ENCODE assay signal across 17 cellular contexts in genomic region chr22:44260216-44261035, GRCh38. TPM values are rescaled to one million over a fixed set of nuclear protein-coding genes. Genes with fewer than 3 reads are reported as not detected.
DNase-seq lines count a peak whose midpoint lies in the region; ATAC-seq and TF ChIP-seq lines count a peak whose summit lies in the region.
"Had no signal": no experiment of that assay in that cellular context is flagged by ENCODE, and none has a peak within 500 bp of the region (broad histone marks: within the 10 kb centered on the region; RNA-seq: fewer than 3 reads in every experiment).

No MANE protein-coding gene starts in this region.

- DNase-seq in activated T-cell treated with anti-CD3 and anti-CD28 coated beads, Interleukin-2, amount 50 U/mL, for 1 hour = peak; percentile 8
- DNase-seq in activated T-cell treated with anti-CD3 and anti-CD28 coated beads, Interleukin-2, amount 50 U/mL, for 4 hours = no peak
- peak; percentile 0 for DNase-seq in WERI-Rb-1
- peak; percentile 34 for DNase-seq in islet precursor cell
- DNase-seq in sigmoid colon = peak; percentile 52
- no peak for DNase-seq in HUDEP-2 (lab: John Stamatoyannopoulos, UW; ENCODE audit: unreplicated experiment in 76 of 76)
- DNase-seq in Kasumi-1 (lab: John Stamatoyannopoulos, UW) = no peak
- DNase-seq: C1 segment of cervical spinal cord, DMS153, EL, GOT3, KBM-7, NCI-H1092 treated with DMSO at 0.1 percent for 48 hours, NCI-H1694, NCI-H446 had no signal

- 76 to 83% methylated on average over 16 of the region's 16 CpGs for WGBS in sigmoid colon, 2 donors

- peaks cover 7% of the 10 kb centered on the region for H3K27me3 Mint-ChIP-seq in activated T-cell treated with anti-CD3 and anti-CD28 coated beads, Interleukin-2, amount 50 U/mL, for 4 hours (ENCODE audit: low read depth)

- peaks cover 0 to 7% (median 0%) of the 10 kb centered on the region in 4 donors for H3K4me1 ChIP-seq in sigmoid colon

- H3K4me3 Mint-ChIP-seq in activated T-cell treated with anti-CD3 and anti-CD28 coated beads, Interleukin-2, amount 50 U/mL, for 4 hours = no peak overlapping the region

- intact Hi-C loops in sigmoid colon (cut with DNase I) = no loop called here

- no peak for TF ChIP-seq EP300 in sigmoid colon (IDR thresholded peaks at IDR 0.05)

- H3K9me3 ChIP-seq in WERI-Rb-1 (ENCODE audit: severe bottlenecking) (no peaks in the 10 kb centered on the region), sigmoid colon (no peaks in the 10 kb centered on the region)

- H3K9me3 Mint-ChIP-seq in activated T-cell treated with anti-CD3 and anti-CD28 coated beads, Interleukin-2, amount 50 U/mL, for 4 hours = no peaks in the 10 kb centered on the region

- no peaks in the 10 kb centered on the region for H3K4me1 Mint-ChIP-seq in activated T-cell treated with anti-CD3 and anti-CD28 coated beads, Interleukin-2, amount 50 U/mL, for 4 hours (ENCODE audit: low read depth)

- H3K4me3 ChIP-seq in WERI-Rb-1 (ENCODE audit: low read depth, low read length) (no peak overlapping the region), sigmoid colon (no peak overlapping the region)

- H3K27me3 ChIP-seq in WERI-Rb-1 (ENCODE audit: insufficient read depth, low read depth, severe bottlenecking) (no peaks in the 10 kb centered on the region), sigmoid colon (no peaks in the 10 kb centered on the region)

- ATAC-seq in activated T-cell treated with anti-CD3 and anti-CD28 coated beads, Interleukin-2, amount 50 U/mL, for 4 hours = no peak
- no peak for ATAC-seq in HG02678 (IDR thresholded peaks at IDR 0.05; ENCODE audit: unreplicated experiment)

- H3K27ac ChIP-seq in WERI-Rb-1 (no peak overlapping the region), sigmoid colon (no peak overlapping the region)
- H3K27ac ChIP-seq: HL-60 had no signal

- TF ChIP-seq CTCF in WERI-Rb-1 (IDR thresholded peaks at IDR 0.05; ENCODE audit: low read depth, low read length) = no peak
- TF ChIP-seq CTCF in sigmoid colon (IDR thresholded peaks at IDR 0.05) = no peak

- H3K36me3 ChIP-seq in WERI-Rb-1 = no peaks in the 10 kb centered on the region
- H3K36me3 ChIP-seq in sigmoid colon = peaks cover 0 to 7% (median 3%) of the 10 kb centered on the region in 4 donors

- H3K36me3 Mint-ChIP-seq in activated T-cell treated with anti-CD3 and anti-CD28 coated beads, Interleukin-2, amount 50 U/mL, for 4 hours (ENCODE audit: insufficient read depth) = no peaks in the 10 kb centered on the region

- TF ChIP-seq POLR2A in sigmoid colon (IDR thresholded peaks at IDR 0.05) = no peak

RNA-seq across cellular contexts. Expression of gene SHISAL1, which starts 52.3 kb away (rescaled TPM):
- total RNA-seq in activated T-cell treated with anti-CD3 and anti-CD28 coated beads, Interleukin-2, amount 50 U/mL, for 4 hours = not detected
- total RNA-seq in sigmoid colon = 10 to 100 TPM; 20.7 to 32.4 (median 24.1) TPM
- polyA plus RNA-seq in sigmoid colon = 1 to 10 TPM in 1 of 3 donors, under 1 TPM in 2; 0.23 to 1.3 (median 0.60) TPM

Comparison
In these comparisons a context has a peak if more than half of its experiments do, and no peak if none do; other contexts are left out.
1. DNase-seq: peak in activated T-cell treated with anti-CD3 and anti-CD28 coated beads, Interleukin-2, amount 50 U/mL, for 1 hour (single experiment), WERI-Rb-1 (single experiment), islet precursor cell (single experiment) and sigmoid colon (single experiment); none in activated T-cell treated with anti-CD3 and anti-CD28 coated beads, Interleukin-2, amount 50 U/mL, for 4 hours (single experiment), HUDEP-2 (0 of 76) and Kasumi-1 (0 of 2).
2. RNA of gene SHISAL1, which starts 52.3 kb away (total RNA-seq): 20.7 to 32.4 TPM in sigmoid colon; not detected in activated T-cell treated with anti-CD3 and anti-CD28 coated beads, Interleukin-2, amount 50 U/mL, for 4 hours; every median in the first group is over 10 times any median in the second.